ENCODE assay signal across 8 cellular contexts in genomic region chr1:204363335-204364114, GRCh38. TPM values are rescaled to one million over a fixed set of nuclear protein-coding genes. Genes with fewer than 3 reads are reported as not detected.
DNase-seq lines count a peak whose midpoint lies in the region; ATAC-seq and TF ChIP-seq lines count a peak whose summit lies in the region.

No MANE protein-coding gene starts in this region.

- H3K27ac ChIP-seq in CD4-positive, alpha-beta memory T cell (ENCODE audit: low read depth, low read length), result peak overlapping the region; percentile 27
- H3K27ac ChIP-seq in H9 (ENCODE audit: insufficient read length, low read depth, low read length), result no peak overlapping the region
- H3K27ac ChIP-seq in hepatocyte, result peak overlapping the region; percentile 54
- H3K27ac ChIP-seq in aorta (ENCODE audit: low read depth in 1 of 2, low read length in 2 of 2), result no peak overlapping the region

- no peak overlapping the region for H3K9ac ChIP-seq in H9 (ENCODE audit: extremely low read depth, insufficient read length, low read length)

- H4K91ac ChIP-seq in H9 (ENCODE audit: insufficient read length, low read depth, low read length), result no peak overlapping the region

- H3K9me3 Mint-ChIP-seq in CD4-positive, alpha-beta memory T cell, result no peaks in the 10 kb centered on the region
- H3K9me3 Mint-ChIP-seq in H9, result no peaks in the 10 kb centered on the region

- ATAC-seq in aorta (ENCODE audit: low FRiP score), result peak; percentile 85

- H3K9me3 ChIP-seq in CD4-positive, alpha-beta memory T cell (ENCODE audit: control insufficient read depth in 1 of 2, low read length in 2 of 2), result no peaks in the 10 kb centered on the region
- H3K9me3 ChIP-seq in H9 (ENCODE audit: control insufficient read depth, low read depth, low read length), result no peaks in the 10 kb centered on the region
- no peaks in the 10 kb centered on the region for H3K9me3 ChIP-seq in hepatocyte (ENCODE audit: low read depth)
- H3K9me3 ChIP-seq in aorta (ENCODE audit: control insufficient read depth, low read length), result no peaks in the 10 kb centered on the region

- H3K23ac ChIP-seq in H9 (ENCODE audit: insufficient read length, low read depth, low read length), result no peak overlapping the region

- peak overlapping the region; percentile 28 for H3K4me2 ChIP-seq in H9 (ENCODE audit: insufficient read depth, insufficient read length, low read length)
- peak overlapping the region; percentile 71 for H3K4me2 ChIP-seq in hepatocyte

- no peaks in the 10 kb centered on the region for H3K36me3 Mint-ChIP-seq in CD4-positive, alpha-beta memory T cell
- no peaks in the 10 kb centered on the region for H3K36me3 Mint-ChIP-seq in H9 (ENCODE audit: insufficient read depth in 1 of 3, low read depth in 3 of 3)

- no peaks in the 10 kb centered on the region for H3K9me2 ChIP-seq in hepatocyte (replicated peaks; ENCODE audit: insufficient read depth)

- H3K4me3 Mint-ChIP-seq in CD4-positive, alpha-beta memory T cell, result peak overlapping the region; percentile 59 to 87 (median 78)
- peak overlapping the region; percentile 18 to 45 for H3K4me3 Mint-ChIP-seq in H9

- H3K4me1 Mint-ChIP-seq in CD4-positive, alpha-beta memory T cell, result peaks cover 3 to 13% (median 8%) of the 10 kb centered on the region in 4 donors
- H3K4me1 Mint-ChIP-seq in H9, result peaks cover 17 to 19% of the 10 kb centered on the region in 2 experiments

- CTCF ChIA-PET in CD4-positive, alpha-beta memory T cell (lab: Charles Lee; ENCODE audit: partially characterized antibody), result interaction anchor here (0.6 to 5.5 kb wide), 46 partner anchors 9 to 1324 kb away, joined by 3 to 153 read pairs (median 4); partner anchors contain the start of genes GOLT1A and REN

- intact Hi-C loops in CD4-positive, alpha-beta memory T cell (cut with micrococcal nuclease), result loop anchor here (1.0 to 5.0 kb wide), 5 partner anchors 44 to 502 kb away; partner anchors contain the start of gene SNRPE
- intact Hi-C loops in aorta (cut with DNase I), result loop anchor here (2.0 to 5.0 kb wide), 4 partner anchors 105 to 201 kb away; partner anchors contain the start of gene GOLT1A (in 1 of the 2)

- H3K23me2 ChIP-seq in H9 (ENCODE audit: insufficient read length, low read depth, low read length, poor library complexity, severe bottlenecking), result no peaks in the 10 kb centered on the region

- in situ Hi-C loops in astrocyte of the cerebellum (cut with HindIII; ENCODE audit: low sequenced_read_pairs), result loop anchor here (5.0 to 10.0 kb wide), 2 partner anchors 149 to 496 kb away; partner anchors contain the start of gene GOLT1A

- H3K27ac Mint-ChIP-seq in CD4-positive, alpha-beta memory T cell, result peak overlapping the region in 6 of 7 donors; percentile 9 to 70 (median 48)
- H3K27ac Mint-ChIP-seq in H9, result no peak overlapping the region

- no peak overlapping the region for H3K4ac ChIP-seq in H9 (ENCODE audit: low read depth, low read length)

- no peak overlapping the region for H2BK15ac ChIP-seq in H9 (ENCODE audit: low read depth, low read length)

- DNase-seq in CD4-positive, alpha-beta memory T cell, result peak; percentile 74 to 78 (median 76)
- DNase-seq in H9 (peak; percentile 78), NCI-H1694 (lab: John Stamatoyannopoulos, UW) (peak; percentile 59), T1000 (lab: John Stamatoyannopoulos, UW) (peak; percentile 62), astrocyte of the cerebellum (ENCODE audit: low read depth) (peak; percentile 35), hepatocyte (ENCODE audit: low spot score) (peak; percentile 87), retinal pigment epithelial cell (ENCODE audit: low read depth) (no peak), aorta (peak; percentile 77 to 86)

- no peaks in the 10 kb centered on the region for H3K27me3 ChIP-seq in CD4-positive, alpha-beta memory T cell (ENCODE audit: insufficient read depth, low read length)
- no peaks in the 10 kb centered on the region for H3K27me3 ChIP-seq in H9 (ENCODE audit: insufficient read depth, low read length)
- H3K27me3 ChIP-seq in hepatocyte, result no peaks in the 10 kb centered on the region
- no peaks in the 10 kb centered on the region for H3K27me3 ChIP-seq in aorta (ENCODE audit: control insufficient read depth in 1 of 2, insufficient read depth in 2 of 2, low read length in 1 of 2)

- no peak overlapping the region for H2BK12ac ChIP-seq in H9 (ENCODE audit: insufficient read length, low read depth, low read length)

- H4K5ac ChIP-seq in H9 (ENCODE audit: insufficient read length, low read depth, low read length), result no peak overlapping the region

- H2AK5ac ChIP-seq in H9 (ENCODE audit: insufficient read length, low read length), result no peak overlapping the region

- no peaks in the 10 kb centered on the region for H3K36me3 ChIP-seq in CD4-positive, alpha-beta memory T cell (ENCODE audit: insufficient read depth, low read length)
- no peaks in the 10 kb centered on the region for H3K36me3 ChIP-seq in hepatocyte (replicated peaks; ENCODE audit: insufficient read depth, low read depth)
- H3K36me3 ChIP-seq in aorta (ENCODE audit: control insufficient read depth in 1 of 2, insufficient read depth in 2 of 2, low read length in 1 of 2), result no peaks in the 10 kb centered on the region

- H3T11ph ChIP-seq in H9 (ENCODE audit: low read length), result no peak overlapping the region

- POLR2A ChIA-PET in CD4-positive, alpha-beta memory T cell (lab: Charles Lee; ENCODE audit: partially characterized antibody), result interaction anchor here (0.9 to 1.0 kb wide), 5 partner anchors 9 to 502 kb away, joined by 3 read pairs; partner anchors contain the start of gene SNRPE

- H3K79me2 ChIP-seq in H9 (ENCODE audit: insufficient read depth, low read length) (no peaks in the 10 kb centered on the region), hepatocyte (peaks cover 13% of the 10 kb centered on the region)

- peaks cover 0 to 6% of the 10 kb centered on the region in 2 donors for H3K27me3 Mint-ChIP-seq in CD4-positive, alpha-beta memory T cell
- H3K27me3 Mint-ChIP-seq in H9 (ENCODE audit: low read depth), result peaks cover 39% of the 10 kb centered on the region

- peak; percentile 99 for TF ChIP-seq CTCF in H9 (conservative IDR thresholded peaks at IDR 0.05)
- peak; percentile 85 for TF ChIP-seq CTCF in astrocyte of the cerebellum (IDR thresholded peaks at IDR 0.05; ENCODE audit: low read depth, low read length, missing control alignments)
- peak; percentile 99 for TF ChIP-seq CTCF in hepatocyte (IDR thresholded peaks at IDR 0.05; ENCODE audit: poor library complexity)
- TF ChIP-seq CTCF in retinal pigment epithelial cell (conservative IDR thresholded peaks at IDR 0.05; ENCODE audit: low read depth, low read length), result peak; percentile 96

- no peak overlapping the region for H2BK20ac ChIP-seq in H9 (ENCODE audit: low read depth, low read length, poor library complexity, severe bottlenecking)

- H4K20me1 ChIP-seq in H9 (ENCODE audit: control insufficient read depth, insufficient read depth, insufficient read length), result no peaks in the 10 kb centered on the region
- H4K20me1 ChIP-seq in hepatocyte (ENCODE audit: insufficient read depth, poor library complexity, severe bottlenecking), result no peaks in the 10 kb centered on the region

- H2AFZ ChIP-seq in H9 (ENCODE audit: low read length) (no peak overlapping the region), hepatocyte (peak overlapping the region; percentile 6)

- no peak overlapping the region for H4K8ac ChIP-seq in H9 (replicated peaks; ENCODE audit: insufficient read length, low read depth, low read length)

- H3K4me1 ChIP-seq in CD4-positive, alpha-beta memory T cell (ENCODE audit: insufficient read depth, low read length), result peaks cover 13% of the 10 kb centered on the region
- H3K4me1 ChIP-seq in H9 (ENCODE audit: insufficient read depth, low read length) (peaks cover 3% of the 10 kb centered on the region; the same call in 1 of the 2 replicates), hepatocyte (ENCODE audit: insufficient read depth) (peaks cover 29% of the 10 kb centered on the region), aorta (ENCODE audit: control insufficient read depth in 1 of 2, insufficient read depth in 2 of 2, low read length in 2 of 2) (no peaks in the 10 kb centered on the region)

- H3K14ac ChIP-seq in H9 (ENCODE audit: insufficient read depth, low read length), result no peak overlapping the region

- no CpG with 5 or more reads among the region's 27 CpGs for WGBS in H9 (ENCODE audit: extremely low coverage, insufficient read length, low lambda C conversion rate)
- 4% methylated on average over 24 of the region's 27 CpGs for WGBS in hepatocyte (ENCODE audit: low lambda C conversion rate, missing lambda C conversion rate)
- WGBS in aorta, 2 donors, result 1% methylated on average over 27 of the region's 27 CpGs

- H2BK5ac ChIP-seq in H9 (ENCODE audit: insufficient read length, low read length), result no peak overlapping the region

- H3K56ac ChIP-seq in H9 (ENCODE audit: insufficient read length, low read depth, low read length), result no peak overlapping the region

- no peak overlapping the region for H2BK120ac ChIP-seq in H9 (ENCODE audit: low read depth, low read length, poor library complexity, severe bottlenecking)

- H3K79me1 ChIP-seq in H9 (ENCODE audit: insufficient read depth, low read depth, low read length, poor library complexity, severe bottlenecking), result no peaks in the 10 kb centered on the region

- peak overlapping the region; percentile 68 to 69 for H3K4me3 ChIP-seq in CD4-positive, alpha-beta memory T cell (ENCODE audit: low read length in 2 of 2)
- H3K4me3 ChIP-seq in astrocyte of the cerebellum (ENCODE audit: low read depth, low read length), result peak overlapping the region; percentile 41
- H3K4me3 ChIP-seq in hepatocyte, result no peak overlapping the region
- H3K4me3 ChIP-seq in retinal pigment epithelial cell (ENCODE audit: low read length), result peak overlapping the region; percentile 50
- H3K4me3 ChIP-seq in aorta (ENCODE audit: low read length in 2 of 2), result peak overlapping the region; percentile 36 to 49

- no peak overlapping the region for H3K18ac ChIP-seq in H9 (ENCODE audit: insufficient read length, low read depth, low read length)

RNA-seq across cellular contexts. Expression of gene PLEKHA6, which starts 3.8 kb away (rescaled TPM):
- total RNA-seq in CD4-positive, alpha-beta memory T cell, result under 1 TPM; 0.52 to 0.89 TPM
- polyA plus RNA-seq in CD4-positive, alpha-beta memory T cell, result under 1 TPM in 1 of 2 donors, not detected in 1; 0.15 TPM
- total RNA-seq in H9 (2021), result 1.6 and 2.1 TPM in 2 replicates
- 14.3 and 31.5 TPM in 2 replicates for total RNA-seq in hepatocyte
- 12.4 and 14.3 TPM in 2 replicates for polyA plus RNA-seq in hepatocyte
- 10 to 100 TPM in 1 of 2 donors, 1 to 10 TPM in 1; 3.9 to 19.6 TPM for total RNA-seq in aorta
- 1 to 10 TPM in 1 of 2 donors, under 1 TPM in 1; 0.56 to 6.1 TPM for polyA plus RNA-seq in aorta

RNA-seq across cellular contexts. Expression of gene PPP1R15B, which starts 48.1 kb away (rescaled TPM):
- 10 to 100 TPM; 78.0 to 81.1 TPM for total RNA-seq in CD4-positive, alpha-beta memory T cell
- 10 to 100 TPM; 17.9 to 20.4 TPM for polyA plus RNA-seq in CD4-positive, alpha-beta memory T cell
- total RNA-seq in H9 (2021) (44.6 and 45.9 TPM in 2 replicates), hepatocyte (66.9 and 77.0 TPM in 2 replicates), aorta (10 to 100 TPM; 39.3 to 59.9 TPM)
- polyA plus RNA-seq in hepatocyte (31.2 and 34.0 TPM in 2 replicates), aorta (10 to 100 TPM in 1 of 2 donors, 1 to 10 TPM in 1; 6.8 to 13.7 TPM)

Comparison
In these comparisons a context has a peak if more than half of its experiments do, and no peak if none do; other contexts are left out.
1. H3K27ac ChIP-seq: peak in CD4-positive, alpha-beta memory T cell (single experiment) and hepatocyte (single experiment); none in H9 (single experiment) and aorta (0 of 2).
2. H3K27ac Mint-ChIP-seq: peak in CD4-positive, alpha-beta memory T cell (6 of 7); none in H9 (0 of 3).
3. Peak in every context shown above with its lines, with median percentiles within 50 percentile points of each other: CTCF ChIP-seq.